Comparison of ENCODE assay signal across 11 cellular contexts in genomic region chr17:80872011-80872929, GRCh38.
DNase-seq lines count a peak whose midpoint lies in the region; ATAC-seq, FAIRE-seq and TF ChIP-seq lines count a peak whose summit lies in the region.
"Had no signal": no experiment of that assay in that cellular context is flagged by ENCODE, and none has a peak within 500 bp of the region (broad histone marks: within the 10 kb centered on the region; RNA-seq: fewer than 3 reads in every experiment).

No MANE protein-coding gene starts in this region.

- no peak for TF ChIP-seq EP300 in H1 (IDR thresholded peaks at IDR 0.05; ENCODE audit: borderline replicate concordance in 1 of 2, low read depth in 2 of 2, low read length in 2 of 2)

- DNase-seq in COR-L47 (lab: John Stamatoyannopoulos, UW) (peak; percentile 54), MM.1S (no peak), H1 (ENCODE audit: low read depth in 1 of 2, low spot score in 2 of 2) (no peak), osteoblast (ENCODE audit: insufficient read length, low spot score, missing footprints) (peak; percentile 73)
- DNase-seq: H9, NCI-H510A treated with DMSO at 0.1 percent for 48 hours had no signal

- no peak overlapping the region for H2BK15ac ChIP-seq in H1 (ENCODE audit: low read length)

- H3K14ac ChIP-seq in H1 (ENCODE audit: insufficient read length): no peak overlapping the region

- no peak for TF ChIP-seq CTCF in MM.1S (IDR thresholded peaks at IDR 0.05; ENCODE audit: low read length)
- TF ChIP-seq CTCF in H1 (IDR thresholded peaks at IDR 0.05; ENCODE audit: control extremely low read depth in 1 of 3, insufficient read depth in 1 of 3, low read depth in 1 of 3, low read length in 3 of 3): no peak
- no peak for TF ChIP-seq CTCF in osteoblast (IDR thresholded peaks at IDR 0.05; ENCODE audit: extremely low read depth, low read depth, low read length)

- no peaks in the 10 kb centered on the region for H3K36me3 ChIP-seq in MM.1S (replicated peaks; ENCODE audit: insufficient read depth, low read length)
- no peaks in the 10 kb centered on the region for H3K36me3 ChIP-seq in H1 (ENCODE audit: control insufficient read depth in 2 of 4, insufficient read depth in 4 of 4, low read length in 3 of 4)
- no peaks in the 10 kb centered on the region for H3K36me3 ChIP-seq in osteoblast (ENCODE audit: insufficient read depth, low read length)

- no peak overlapping the region for H4K5ac ChIP-seq in H1 (ENCODE audit: insufficient read length, low read depth, low read length)

- no peaks in the 10 kb centered on the region for H3K27me3 ChIP-seq in MM.1S (replicated peaks; ENCODE audit: insufficient read depth, low read length)
- H3K27me3 ChIP-seq in H1 (replicated peaks in 1 of 4; ENCODE audit: control insufficient read depth in 3 of 4, extremely low read depth in 1 of 4, insufficient read depth in 3 of 4, low read length in 3 of 4): no peaks in the 10 kb centered on the region
- no peaks in the 10 kb centered on the region for H3K27me3 ChIP-seq in osteoblast (ENCODE audit: insufficient read depth, low read length)
- H3K27me3 ChIP-seq: suprapubic skin had no signal

- no peak overlapping the region for H4K8ac ChIP-seq in H1 (ENCODE audit: extremely low read depth, insufficient read depth, low read length)

- no peaks in the 10 kb centered on the region for H3K9me2 ChIP-seq in MM.1S (replicated peaks; ENCODE audit: insufficient read depth, low read length)

- H3K18ac ChIP-seq in H1 (ENCODE audit: extremely low read depth, low read length): peak overlapping the region; percentile 85

- no peak for TF ChIP-seq POLR2A in H1 (IDR thresholded peaks at IDR 0.05; ENCODE audit: control extremely low read depth in 1 of 2, low read depth in 2 of 2, low read length in 2 of 2)

- no peak overlapping the region for H2AFZ ChIP-seq in MM.1S (ENCODE audit: low read length)
- no peak overlapping the region for H2AFZ ChIP-seq in H1 (ENCODE audit: low read length)
- no peak overlapping the region for H2AFZ ChIP-seq in osteoblast (ENCODE audit: low read length)

- POLR2A ChIA-PET in H1 (lab: Charles Lee; ENCODE audit: partially characterized antibody): interaction anchor here (0.6 kb wide), 1 partner anchor 32 kb away, joined by 4 read pairs; no protein-coding TSS in a partner anchor

- peaks cover 14% of the 10 kb centered on the region for H3K4me1 ChIP-seq in MM.1S (ENCODE audit: low read length)
- peaks cover 4 to 21% (median 14%) of the 10 kb centered on the region in 4 experiments for H3K4me1 ChIP-seq in H1 (replicated peaks in 1 of 4; ENCODE audit: control insufficient read depth in 3 of 4, insufficient read depth in 4 of 4, low read length in 3 of 4)
- H3K4me1 ChIP-seq in osteoblast (ENCODE audit: insufficient read depth, low read length): peaks cover 5% of the 10 kb centered on the region

- 87% methylated on average over 22 of the region's 24 CpGs; no CpG with 5 or more reads in 1 of the 2 experiments for WGBS in H1 (ENCODE audit: extremely low coverage in 1 of 2, insufficient coverage in 1 of 2, insufficient read length in 1 of 2, insufficient replicate concordance in 2 of 2, low coverage in 1 of 2, low lambda C conversion rate in 2 of 2, missing lambda C conversion rate in 1 of 2), 2 experiments

- peak overlapping the region; percentile 71; the same call in 1 of the 2 replicates for H2BK12ac ChIP-seq in H1 (ENCODE audit: low read depth, low read length)

- no peak overlapping the region for H2BK20ac ChIP-seq in H1 (ENCODE audit: low read length)

- H3K4me3 ChIP-seq in MM.1S (ENCODE audit: low read length) (no peak overlapping the region), H1 (ENCODE audit: extremely low read depth in 1 of 4, insufficient read depth in 2 of 4, low read depth in 3 of 4, low read length in 4 of 4) (no peak overlapping the region), osteoblast (ENCODE audit: insufficient read depth, low read length) (no peak overlapping the region)
- H3K4me3 ChIP-seq: suprapubic skin had no signal

- FAIRE-seq in H1 (lab: Jason Lieb, UNC): no peak
- FAIRE-seq: TTC549 had no signal

- peak overlapping the region; percentile 31 for H2BK120ac ChIP-seq in H1 (replicated peaks; ENCODE audit: low read depth, low read length)

- H2AK5ac ChIP-seq in H1 (ENCODE audit: low read depth, low read length): no peak overlapping the region

- H3K23me2 ChIP-seq in H1 (ENCODE audit: low read depth, low read length): no peaks in the 10 kb centered on the region; the same call in 1 of the 2 replicates

- no peak for TF ChIP-seq RAD21 in H1 (IDR thresholded peaks at IDR 0.05 in 1 of 2, conservative IDR thresholded peaks at IDR 0.05 in 1 of 2; ENCODE audit: low read depth in 2 of 2, low read length in 2 of 2)

- no peak overlapping the region for H3K9ac ChIP-seq in MM.1S (ENCODE audit: low read length)
- H3K9ac ChIP-seq in H1 (replicated peaks in 1 of 4; ENCODE audit: extremely low read depth in 1 of 4, low read depth in 3 of 4, low read length in 3 of 4): no peak overlapping the region

- H3F3A ChIP-seq in MM.1S (ENCODE audit: insufficient read depth, low read length): no peaks in the 10 kb centered on the region

- ATAC-seq in HG02852 (IDR thresholded peaks at IDR 0.05; ENCODE audit: unreplicated experiment) (no peak), HG03045 (IDR thresholded peaks at IDR 0.05; ENCODE audit: unreplicated experiment) (no peak), GM21528 (IDR thresholded peaks at IDR 0.05; ENCODE audit: low FRiP score, unreplicated experiment) (no peak)

- H3K23ac ChIP-seq in H1 (ENCODE audit: insufficient read length): no peak overlapping the region

- H3K27ac ChIP-seq in MM.1S (ENCODE audit: low read length) (no peak overlapping the region), H1 (ENCODE audit: low read depth, low read length) (no peak overlapping the region), osteoblast (ENCODE audit: low read depth, low read length) (no peak overlapping the region)
- H3K27ac ChIP-seq: suprapubic skin had no signal

- no peaks in the 10 kb centered on the region for H3K79me1 ChIP-seq in H1 (ENCODE audit: low read depth, low read length)

- CTCF ChIA-PET in H1 (lab: Charles Lee; ENCODE audit: partially characterized antibody): interaction anchor here (0.6 to 4.3 kb wide), 12 partner anchors 8 to 54 kb away, joined by 3 to 18 read pairs (median 4); no protein-coding TSS in a partner anchor

- H4K91ac ChIP-seq in H1 (replicated peaks; ENCODE audit: insufficient read length, low read length): peak overlapping the region; percentile 86

- H3K9me3 ChIP-seq in MM.1S (replicated peaks; ENCODE audit: insufficient read depth, low read length) (no peaks in the 10 kb centered on the region), H1 (ENCODE audit: insufficient read depth in 2 of 2, low read depth in 1 of 2, low read length in 1 of 2) (no peaks in the 10 kb centered on the region), osteoblast (ENCODE audit: low read depth, low read length) (no peaks in the 10 kb centered on the region)
- H3K9me3 ChIP-seq: suprapubic skin had no signal

- H3K4me2 ChIP-seq in MM.1S (ENCODE audit: low read depth, low read length) (peak overlapping the region; percentile 72; the same call in 1 of the 2 replicates), H1 (ENCODE audit: insufficient read depth in 1 of 2, low read depth in 2 of 2, low read length in 2 of 2) (peak overlapping the region in 1 of 2 experiments; percentile 41; a peak in 1 of 4 replicates), osteoblast (ENCODE audit: insufficient read depth, low read length) (no peak overlapping the region)

- H3K4ac ChIP-seq in H1 (replicated peaks; ENCODE audit: insufficient read length, low read depth, low read length): peak overlapping the region; percentile 16

- peak overlapping the region; percentile 29; the same call in 1 of the 2 replicates for H2BK5ac ChIP-seq in H1 (ENCODE audit: low read depth, low read length)

- H4K20me1 ChIP-seq in MM.1S (ENCODE audit: insufficient read depth, low read length): no peaks in the 10 kb centered on the region
- H4K20me1 ChIP-seq in H1 (replicated peaks in 1 of 2; ENCODE audit: control insufficient read depth in 1 of 2, insufficient read depth in 2 of 2, low read length in 2 of 2): no peaks in the 10 kb centered on the region
- no peaks in the 10 kb centered on the region for H4K20me1 ChIP-seq in osteoblast (ENCODE audit: insufficient read depth, low read length)

- H3K79me2 ChIP-seq in MM.1S (ENCODE audit: low read length) (no peaks in the 10 kb centered on the region), H1 (ENCODE audit: control insufficient read depth in 1 of 2, insufficient read depth in 2 of 2, low read length in 2 of 2) (no peaks in the 10 kb centered on the region), osteoblast (ENCODE audit: insufficient read depth, low read length) (no peaks in the 10 kb centered on the region)

- no peak overlapping the region for H3K56ac ChIP-seq in H1 (replicated peaks; ENCODE audit: insufficient read length, low read depth, low read length)

Comparison
In these comparisons a context has a peak if more than half of its experiments do, and no peak if none do; other contexts are left out.
1. DNase-seq: peak in COR-L47 (single experiment) and osteoblast (single experiment); none in MM.1S (single experiment) and H1 (0 of 2).